8 cellular contexts compared by ENCODE assay signal in the genomic region with DNA sequence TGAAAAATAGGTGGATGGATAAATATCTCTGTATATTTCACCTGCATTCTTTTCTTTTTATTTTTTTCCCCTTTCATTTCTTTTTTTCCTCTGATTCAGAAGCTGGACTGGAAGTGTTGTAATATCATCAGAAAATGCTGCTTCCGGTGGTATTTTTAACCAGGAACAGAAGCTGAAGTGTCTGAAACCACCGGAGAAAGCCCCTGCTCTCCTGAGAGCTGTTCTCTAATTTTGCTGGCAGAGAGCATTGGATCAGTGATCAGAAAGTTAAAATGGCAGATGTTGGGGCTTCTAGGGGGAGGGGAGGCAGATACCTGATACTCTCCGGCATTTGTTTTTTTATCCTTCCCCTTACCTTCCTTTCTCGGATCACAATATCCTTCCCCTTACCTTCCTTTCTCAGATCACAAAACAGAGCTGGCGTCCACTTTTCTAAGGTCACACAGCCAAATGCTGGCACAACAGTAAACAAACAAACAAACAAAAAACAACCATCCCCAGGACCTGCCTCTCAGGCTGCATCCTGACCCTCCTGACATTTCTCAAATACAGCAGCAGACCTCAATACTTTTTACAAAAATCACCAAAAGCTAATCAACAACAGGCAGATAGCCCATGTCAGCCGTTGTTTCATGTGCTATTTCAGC.
DNase-seq lines count a peak whose midpoint lies in the region; ATAC-seq and TF ChIP-seq lines count a peak whose summit lies in the region.

No MANE protein-coding gene starts in this region.

- H3K27ac ChIP-seq in HL-60 (replicated peaks) (peak overlapping the region; percentile 80), skin epidermis (peak overlapping the region in 20 of 21 experiments; percentile 63 to 91 (median 85))

- H3K4me3 ChIP-seq in HL-60 (replicated peaks; ENCODE audit: insufficient read depth, low read length) (no peak overlapping the region), skin epidermis (peak overlapping the region in 4 of 7 experiments; percentile 7 to 24 (median 16))

- ATAC-seq in T-helper 17 cell (peak; percentile 62), GM19397 (IDR thresholded peaks at IDR 0.05; ENCODE audit: unreplicated experiment) (no peak)

- TF ChIP-seq CTCF in HL-60 (IDR thresholded peaks at IDR 0.05; ENCODE audit: insufficient read depth, low read length), result no peak

- no peaks in the 10 kb centered on the region for H3K36me3 Mint-ChIP-seq in T-helper 17 cell (ENCODE audit: low read depth)

- H3K27me3 ChIP-seq in HL-60 (ENCODE audit: insufficient read depth, poor library complexity, severe bottlenecking), result no peaks in the 10 kb centered on the region

- no peaks in the 10 kb centered on the region for H3K27me3 Mint-ChIP-seq in T-helper 17 cell

- peak overlapping the region; percentile 63 for H3K4me3 Mint-ChIP-seq in T-helper 17 cell

- DNase-seq in GM03348 (ENCODE audit: low spot score) (peak; percentile 31), HL-60 (ENCODE audit: low read depth in 1 of 2, low spot score in 1 of 2) (peak; percentile 30 to 70), T-helper 17 cell (no peak), glomerular visceral epithelial cell (ENCODE audit: extremely low spot score) (peak; percentile 47), T1000 (lab: John Stamatoyannopoulos, UW) (no peak), HPDE6-E6E7 (ENCODE audit: extremely low spot score) (no peak)

- peaks cover 32% of the 10 kb centered on the region for H3K4me1 Mint-ChIP-seq in T-helper 17 cell

- H3K9me3 ChIP-seq in T-helper 17 cell (ENCODE audit: control insufficient read depth, low read length, poor library complexity, severe bottlenecking), result no peaks in the 10 kb centered on the region

- no peak overlapping the region for H3K27ac Mint-ChIP-seq in T-helper 17 cell

Comparison
In these comparisons a context has a peak if more than half of its experiments do, and no peak if none do; other contexts are left out.
1. DNase-seq: peak in GM03348 (single experiment), HL-60 (2 of 2) and glomerular visceral epithelial cell (single experiment); none in T-helper 17 cell (0 of 3), T1000 (single experiment) and HPDE6-E6E7 (single experiment).